Comparison of ENCODE assay signal across 1 cellular context in genomic region chr16:78786635-78787034, GRCh38.
TF ChIP-seq lines count a peak whose summit lies in the region.

No MANE protein-coding gene starts in this region.

TF ChIP-seq in GM23338, 12 proteins besides CTCF, POLR2A, EP300 and RAD21 (continued from another document):
- no peak for TF ChIP-seq ZNF462 (CRISPR knock-in tag; IDR thresholded peaks at IDR 0.05)
- no peak for TF ChIP-seq EZH2phosphoT487 (IDR thresholded peaks at IDR 0.05; ENCODE audit: unreplicated experiment)
- TF ChIP-seq NANOG (IDR thresholded peaks at IDR 0.05; ENCODE audit: borderline replicate concordance), result no peak
